1 cellular context compared by ENCODE assay signal in genomic region chr3:174540081-174540480, GRCh38.
TF ChIP-seq lines count a peak whose summit lies in the region.

No MANE protein-coding gene starts in this region.

TF ChIP-seq in H1, 55 proteins besides CTCF, POLR2A, EP300 and RAD21:
- TF ChIP-seq POLR2AphosphoS5 (IDR thresholded peaks at IDR 0.05; ENCODE audit: low read depth, low read length) (peak; percentile 66; the same call in 1 of the 2 replicates), TAF1 (IDR thresholded peaks at IDR 0.05; ENCODE audit: low read depth, low read length) (0 out of 2 replicates have a peak, but pooled peaks have one; percentile 37), HDAC2 (IDR thresholded peaks at IDR 0.05; ENCODE audit: borderline replicate concordance in 1 of 2, low read depth in 2 of 2, low read length in 2 of 2) (0 out of 4 replicates have a peak, but pooled peaks of 1 of the 2 experiments have one; percentile 28), TCF12 (IDR thresholded peaks at IDR 0.05; ENCODE audit: low read depth, low read length) (peak; percentile 90; the same call in 1 of the 2 replicates), MAX (IDR thresholded peaks at IDR 0.05) (no peak), CTBP2 (IDR thresholded peaks at IDR 0.05; ENCODE audit: borderline replicate concordance, insufficient read depth, insufficient read length, low read length) (no peak), SRF (IDR thresholded peaks at IDR 0.05; ENCODE audit: low read depth, low read length) (no peak)
